11 cellular contexts compared by ENCODE assay signal in the genomic region with DNA sequence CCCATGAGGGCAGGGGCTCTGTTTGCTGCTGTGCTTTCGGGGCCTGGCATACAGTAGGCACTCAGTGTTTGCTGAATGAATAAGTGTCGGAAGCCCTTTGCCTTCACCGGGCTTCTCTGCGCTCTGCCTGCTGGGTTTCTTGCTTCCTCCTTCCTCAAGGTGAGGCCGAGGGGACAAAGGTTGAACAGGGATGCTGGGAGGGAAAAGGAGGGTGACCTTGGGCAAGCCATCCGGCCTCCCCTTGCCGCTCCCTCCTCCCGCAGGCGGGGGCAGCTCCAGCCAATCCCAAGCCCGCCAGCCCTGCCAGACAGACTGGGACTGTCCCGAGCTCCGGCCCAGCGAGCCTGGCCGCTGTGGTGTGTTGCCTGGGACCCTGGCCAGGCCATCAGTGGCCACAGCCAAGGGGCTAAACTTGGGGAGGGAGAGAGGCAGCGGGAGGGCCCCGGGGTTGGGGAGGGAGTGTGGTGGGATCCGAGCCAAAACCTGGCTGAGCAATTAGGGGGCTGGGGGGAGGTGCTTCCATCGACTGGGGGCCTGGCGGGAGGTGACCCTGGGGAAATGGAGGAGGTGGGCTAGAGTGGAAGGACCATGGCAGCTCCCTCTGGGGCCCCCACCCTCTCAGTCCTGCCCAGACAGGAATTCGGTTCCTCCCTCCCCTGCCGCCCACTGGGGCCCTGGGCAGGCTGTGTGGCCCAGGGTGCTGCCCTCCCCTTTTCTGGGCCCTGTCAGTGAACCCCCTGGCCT. TPM values are rescaled to one million over a fixed set of nuclear protein-coding genes. Genes with fewer than 3 reads are reported as not detected.
DNase-seq lines count a peak whose midpoint lies in the region; ATAC-seq, FAIRE-seq and TF ChIP-seq lines count a peak whose summit lies in the region.
"Had no signal": no experiment of that assay in that cellular context is flagged by ENCODE, and none has a peak within 500 bp of the region (broad histone marks: within the 10 kb centered on the region; RNA-seq: fewer than 3 reads in every experiment).

No MANE protein-coding gene starts in this region.

- H3K4me1 ChIP-seq in HUES6 (ENCODE audit: control insufficient read depth, insufficient read depth, low read length) (peaks cover 29% of the 10 kb centered on the region), left lung (peaks cover 25 to 52% of the 10 kb centered on the region in 2 donors)

- H3K4me3 ChIP-seq in HUES6 (ENCODE audit: low read depth, low read length) (peak overlapping the region; percentile 60), left lung (no peak overlapping the region)

- peak overlapping the region; percentile 99 for H3K27ac ChIP-seq in HUES6 (ENCODE audit: low read depth, low read length)
- no peak overlapping the region for H3K27ac ChIP-seq in left lung

- peak overlapping the region; percentile 95 for H3K9ac ChIP-seq in HUES6 (ENCODE audit: low read length)

- peaks cover 8% of the 10 kb centered on the region; the same call in 1 of the 2 replicates for H3K9me3 ChIP-seq in HUES6 (ENCODE audit: control insufficient read depth, insufficient read depth, low read depth, low read length)
- no peaks in the 10 kb centered on the region for H3K9me3 ChIP-seq in left lung

- H3K36me3 ChIP-seq in HUES6 (ENCODE audit: control insufficient read depth, insufficient read depth, low read length): no peaks in the 10 kb centered on the region
- no peaks in the 10 kb centered on the region for H3K36me3 ChIP-seq in left lung

- peak; percentile 41 for ATAC-seq in left lung
- no peak for ATAC-seq in GM19452 (IDR thresholded peaks at IDR 0.05; ENCODE audit: unreplicated experiment)
- no peak for ATAC-seq in HG02623 (IDR thresholded peaks at IDR 0.05; ENCODE audit: unreplicated experiment)

- TF ChIP-seq CTCF in left lung (IDR thresholded peaks at IDR 0.05): no peak

- FAIRE-seq in HTR-8/SVneo (lab: Jason Lieb, UNC): no peak
- FAIRE-seq: TTC549 had no signal

- H3K27me3 ChIP-seq in HUES6 (ENCODE audit: control insufficient read depth, insufficient read depth, low read length) (peaks cover 9% of the 10 kb centered on the region), left lung (peaks cover 0 to 51% of the 10 kb centered on the region in 2 donors)

- intact Hi-C loops in left lung (cut with DNase I): loop anchor here in 1 of 2 donors (10.0 kb wide), 1 partner anchor 75 kb away; no protein-coding TSS in a partner anchor

- DNase-seq in ecto neural progenitor cell (ENCODE audit: low spot score) (peak; percentile 81), left lung (peak in 1 of 2 donors; percentile 56), HTR-8/SVneo (ENCODE audit: insufficient read length, low spot score) (no peak)
- peak; percentile 26 for DNase-seq in stimulated activated CD8-positive, alpha-beta memory T cell treated with anti-CD3 and anti-CD28 coated beads, Interleukin-4, amount 100 ng/mL, for 48 hours
- no peak for DNase-seq in activated T-cell treated with anti-CD3 and anti-CD28 coated beads, Interleukin-2, amount 50 U/mL, for 48 hours
- DNase-seq: HCEC 1CT, NCI-H1105 treated with DMSO at 0.1 percent for 48 hours had no signal

RNA-seq across cellular contexts. Expression of a gene that starts 3.3 kb away (rescaled TPM):
- 1 to 10 TPM in 1 of 2 donors, under 1 TPM in 1; 0.45 to 1.4 TPM for total RNA-seq in left lung

RNA-seq across cellular contexts. Expression of a gene that starts 18.5 kb away (rescaled TPM):
- total RNA-seq in left lung: 10 to 100 TPM; 15.9 to 16.6 TPM

RNA-seq across cellular contexts. Expression of a gene that starts 54.1 kb away (rescaled TPM):
- 100 to 1,000 TPM; 267 to 281 TPM for total RNA-seq in left lung

Comparison
In these comparisons a context has a peak if more than half of its experiments do, and no peak if none do; other contexts are left out.
1. DNase-seq: peak in ecto neural progenitor cell (single experiment) and stimulated activated CD8-positive, alpha-beta memory T cell treated with anti-CD3 and anti-CD28 coated beads, Interleukin-4, amount 100 ng/mL, for 48 hours (single experiment); none in HTR-8/SVneo (single experiment) and activated T-cell treated with anti-CD3 and anti-CD28 coated beads, Interleukin-2, amount 50 U/mL, for 48 hours (0 of 2).